ENCODE assay signal across 21 cellular contexts in genomic region chr15:63014578-63014977, GRCh38.
"Had no signal": no experiment of that assay in that cellular context is flagged by ENCODE, and none has a peak within 500 bp of the region (broad histone marks: within the 10 kb centered on the region; RNA-seq: fewer than 3 reads in every experiment).

No MANE protein-coding gene starts in this region.

- H3K9me3 ChIP-seq: left lung, thyroid gland had no signal

- H3K4me3 ChIP-seq: left lung, thyroid gland had no signal

- H3K27ac ChIP-seq: foreskin keratinocyte, left lung had no signal

- DNase-seq: activated CD4-positive, alpha-beta T cell treated with anti-CD3 and anti-CD28 coated beads for 4 hours; activated CD4-positive, alpha-beta T cell treated with anti-CD3 and anti-CD28 coated beads, Interleukin-2, amount 50 U/mL, for 48 hours; activated CD4-positive, CD25-positive, alpha-beta regulatory T cell; activated gamma-delta T cell; activated naive CD4-positive, alpha-beta T cell treated with anti-CD3 and anti-CD28 coated beads, Interleukin-2, amount 50 U/mL, for 16 hours; activated naive CD8-positive, alpha-beta T cell treated with anti-CD3 and anti-CD28 coated beads, Interleukin-2, amount 50 U/mL, for 24 hours; brain microvascular endothelial cell; caudate nucleus; dermis blood vessel endothelial cell; effector CD8-positive, alpha-beta T cell; erythroblast; foreskin keratinocyte; kidney glomerular epithelial cell; left lung; occipital lobe; retina; stimulated activated CD4-positive, alpha-beta T cell treated with anti-CD3 and anti-CD28 coated beads, Interleukin-12 subunit alpha, Interleukin-12 subunit beta, amount 100 ng/mL, for 4 hours; stimulated activated CD4-positive, alpha-beta T cell treated with anti-CD3 and anti-CD28 coated beads, Interleukin-4, amount 100 ng/mL, for 4 hours; stimulated activated naive CD8-positive, alpha-beta T cell treated with anti-CD3 and anti-CD28 coated beads, Interleukin-15, Interleukin-2, amounts not matched to agents 100 U/mL and 50 U/mL, for 24 hours; T1000; thyroid gland had no signal

- H3K4me1 ChIP-seq: thyroid gland had no signal

- H3K36me3 ChIP-seq: brain microvascular endothelial cell, left lung, thyroid gland had no signal

- H3K27me3 ChIP-seq: brain microvascular endothelial cell, foreskin keratinocyte, left lung, thyroid gland had no signal
